Comparison of ENCODE assay signal across 8 cellular contexts in genomic region chr2:50491541-50492114, GRCh38.
DNase-seq lines count a peak whose midpoint lies in the region; ATAC-seq, FAIRE-seq and TF ChIP-seq lines count a peak whose summit lies in the region.

No MANE protein-coding gene starts in this region.

- no peak overlapping the region for H3K4me3 ChIP-seq in astrocyte (ENCODE audit: insufficient read depth, low read depth, low read length)

- H2AFZ ChIP-seq in astrocyte (ENCODE audit: low read depth, low read length), result no peak overlapping the region

- peak; percentile 5 for FAIRE-seq in astrocyte (lab: Jason Lieb, UNC)

- H3K36me3 Mint-ChIP-seq in Calu3 (ENCODE audit: insufficient read depth, unreplicated experiment), result no peaks in the 10 kb centered on the region
- H3K36me3 Mint-ChIP-seq in astrocyte (ENCODE audit: low read depth, unreplicated experiment), result no peaks in the 10 kb centered on the region
- H3K36me3 Mint-ChIP-seq in immature natural killer cell, result no peaks in the 10 kb centered on the region
- H3K36me3 Mint-ChIP-seq in stimulated activated naive B cell treated with anti-CD40 and anti-IgM and Interleukin-4, amounts not matched to agents 10 μg/mL and 1 μg/mL and 100 μg/mL, for 72 hours, result no peaks in the 10 kb centered on the region

- peak overlapping the region; percentile 64 for H3K4me2 ChIP-seq in astrocyte (ENCODE audit: low read length)

- H3K9me3 Mint-ChIP-seq in Calu3 (ENCODE audit: low read depth, unreplicated experiment), result no peaks in the 10 kb centered on the region
- H3K9me3 Mint-ChIP-seq in astrocyte (ENCODE audit: unreplicated experiment), result no peaks in the 10 kb centered on the region
- peaks cover 0 to 2% (median 0%) of the 10 kb centered on the region in 6 donors for H3K9me3 Mint-ChIP-seq in immature natural killer cell
- no peaks in the 10 kb centered on the region for H3K9me3 Mint-ChIP-seq in stimulated activated naive B cell treated with anti-CD40 and anti-IgM and Interleukin-4, amounts not matched to agents 10 μg/mL and 1 μg/mL and 100 μg/mL, for 72 hours

- H3K9me3 ChIP-seq in astrocyte (ENCODE audit: insufficient read depth, low read depth, low read length), result no peaks in the 10 kb centered on the region

- no peaks in the 10 kb centered on the region for H4K20me1 ChIP-seq in astrocyte (ENCODE audit: insufficient read depth, low read length)

- no peak overlapping the region for H3K27ac ChIP-seq in astrocyte (ENCODE audit: low read depth, low read length)

- CTCF ChIA-PET in Calu3 (lab: Charles Lee), result interaction anchor here (1.6 kb wide), 1 partner anchor 1546 kb away, joined by 4 read pairs; no protein-coding TSS in a partner anchor

- no peak overlapping the region for H3K9ac ChIP-seq in astrocyte (ENCODE audit: low read length)

- peak; percentile 75 for ATAC-seq in GM18858 (IDR thresholded peaks at IDR 0.05; ENCODE audit: unreplicated experiment)
- peak; percentile 61 for ATAC-seq in HG02973 (IDR thresholded peaks at IDR 0.05; ENCODE audit: unreplicated experiment)
- ATAC-seq in stimulated activated naive B cell treated with anti-CD40 and anti-IgM and Interleukin-4, amounts not matched to agents 10 μg/mL and 1 μg/mL and 100 μg/mL, for 72 hours (replicated peaks), result peak; percentile 48 to 64

- TF ChIP-seq CTCF in Calu3 (IDR thresholded peaks at IDR 0.05; ENCODE audit: unreplicated experiment) (no peak), astrocyte (IDR thresholded peaks at IDR 0.05; ENCODE audit: insufficient read depth, low read depth, low read length) (peak; percentile 64)

- H3K4me3 Mint-ChIP-seq in Calu3 (ENCODE audit: low read depth, unreplicated experiment), result no peak overlapping the region
- H3K4me3 Mint-ChIP-seq in astrocyte (ENCODE audit: unreplicated experiment), result no peak overlapping the region
- peak overlapping the region; percentile 34 to 64 (median 60) for H3K4me3 Mint-ChIP-seq in immature natural killer cell
- H3K4me3 Mint-ChIP-seq in stimulated activated naive B cell treated with anti-CD40 and anti-IgM and Interleukin-4, amounts not matched to agents 10 μg/mL and 1 μg/mL and 100 μg/mL, for 72 hours, result no peak overlapping the region

- DNase-seq in Calu3 (peak; percentile 52), NCI-H2081 treated with DMSO at 0.1 percent for 48 hours (lab: John Stamatoyannopoulos, UW) (peak; percentile 32), astrocyte (ENCODE audit: low read depth) (peak; percentile 17), immature natural killer cell (peak in 2 of 3 donors; percentile 5 to 7), GOT3 (lab: John Stamatoyannopoulos, UW) (no peak)
- DNase-seq in stimulated activated naive B cell treated with anti-CD40 and anti-IgM and Interleukin-4, amounts not matched to agents 10 μg/mL and 1 μg/mL and 100 μg/mL, for 72 hours, result no peak

- H3K79me2 ChIP-seq in astrocyte (ENCODE audit: insufficient read depth, low read length), result no peaks in the 10 kb centered on the region

- no peaks in the 10 kb centered on the region for H3K36me3 ChIP-seq in astrocyte (ENCODE audit: insufficient read depth, low read length)

- no peaks in the 10 kb centered on the region for H3K4me1 ChIP-seq in astrocyte (ENCODE audit: insufficient read depth, low read length)

- H3K4me1 Mint-ChIP-seq in Calu3 (ENCODE audit: low read depth, unreplicated experiment) (no peaks in the 10 kb centered on the region), astrocyte (ENCODE audit: low read depth, unreplicated experiment) (no peaks in the 10 kb centered on the region), immature natural killer cell (peaks cover 43 to 47% of the 10 kb centered on the region in 2 donors)
- H3K4me1 Mint-ChIP-seq in stimulated activated naive B cell treated with anti-CD40 and anti-IgM and Interleukin-4, amounts not matched to agents 10 μg/mL and 1 μg/mL and 100 μg/mL, for 72 hours, result peaks cover 6 to 8% of the 10 kb centered on the region in 2 donors

- no TSS peak for BruUV-seq in Calu3 (replicated peaks; lab: Mats Ljungman, UMichigan)

- intact Hi-C loops in Calu3 (cut with micrococcal nuclease; ENCODE audit: unreplicated experiment), result loop anchor here (1.0 to 5.0 kb wide), 4 partner anchors 347 to 1889 kb away; no protein-coding TSS in a partner anchor

- H3K27ac Mint-ChIP-seq in Calu3 (ENCODE audit: unreplicated experiment) (no peak overlapping the region), astrocyte (ENCODE audit: unreplicated experiment) (no peak overlapping the region), immature natural killer cell (peak overlapping the region; percentile 22 to 79 (median 56))
- no peak overlapping the region for H3K27ac Mint-ChIP-seq in stimulated activated naive B cell treated with anti-CD40 and anti-IgM and Interleukin-4, amounts not matched to agents 10 μg/mL and 1 μg/mL and 100 μg/mL, for 72 hours

- H3K27me3 Mint-ChIP-seq in Calu3 (ENCODE audit: unreplicated experiment), result peaks cover 46% of the 10 kb centered on the region
- H3K27me3 Mint-ChIP-seq in astrocyte (ENCODE audit: low read depth, unreplicated experiment), result no peaks in the 10 kb centered on the region
- no peaks in the 10 kb centered on the region for H3K27me3 Mint-ChIP-seq in immature natural killer cell (ENCODE audit: low read depth in 3 of 3)
- H3K27me3 Mint-ChIP-seq in stimulated activated naive B cell treated with anti-CD40 and anti-IgM and Interleukin-4, amounts not matched to agents 10 μg/mL and 1 μg/mL and 100 μg/mL, for 72 hours, result peaks cover 0 to 4% of the 10 kb centered on the region in 2 donors

- peaks cover 4% of the 10 kb centered on the region for H3K27me3 ChIP-seq in astrocyte (ENCODE audit: insufficient read depth, low read length)

Comparison
In these comparisons a context has a peak if more than half of its experiments do, and no peak if none do; other contexts are left out.
1. DNase-seq: peak in Calu3 (single experiment), NCI-H2081 treated with DMSO at 0.1 percent for 48 hours (single experiment), astrocyte (single experiment) and immature natural killer cell (2 of 3); none in stimulated activated naive B cell treated with anti-CD40 and anti-IgM and Interleukin-4, amounts not matched to agents 10 μg/mL and 1 μg/mL and 100 μg/mL, for 72 hours (single experiment) and GOT3 (single experiment).
2. H3K27ac Mint-ChIP-seq: peak in immature natural killer cell (6 of 6); none in Calu3 (single experiment), astrocyte (single experiment) and stimulated activated naive B cell treated with anti-CD40 and anti-IgM and Interleukin-4, amounts not matched to agents 10 μg/mL and 1 μg/mL and 100 μg/mL, for 72 hours (single experiment).
3. H3K4me3 Mint-ChIP-seq: peak in immature natural killer cell (5 of 5); none in Calu3 (single experiment), astrocyte (single experiment) and stimulated activated naive B cell treated with anti-CD40 and anti-IgM and Interleukin-4, amounts not matched to agents 10 μg/mL and 1 μg/mL and 100 μg/mL, for 72 hours (0 of 2).
4. Peak in every context shown above with its lines, with median percentiles within 50 percentile points of each other: ATAC-seq.